1 cellular context compared by ENCODE assay signal in genomic region chr11:58770627-58771457, GRCh38.
TF ChIP-seq lines count a peak whose summit lies in the region.

No MANE protein-coding gene starts in this region.

TF ChIP-seq in K562, 482 proteins besides CTCF, POLR2A, EP300 and RAD21 (continued from another document and continues in another):
- peak; percentile 99 for TF ChIP-seq PRDM10 (IDR thresholded peaks at IDR 0.05; ENCODE audit: partially characterized antibody)
- no peak for TF ChIP-seq KAT2B (IDR thresholded peaks at IDR 0.05; ENCODE audit: low read depth, low read length)
- TF ChIP-seq BCOR (IDR thresholded peaks at IDR 0.05), result 0 out of 2 replicates have a peak, but pooled peaks have one; percentile 10
- peak; percentile 65 for TF ChIP-seq CBFA2T3 (IDR thresholded peaks at IDR 0.05)
- TF ChIP-seq CGGBP1 (CRISPR knock-in tag; IDR thresholded peaks at IDR 0.05), result no peak
- TF ChIP-seq ZNF717 (CRISPR knock-in tag; IDR thresholded peaks at IDR 0.05), result no peak
- TF ChIP-seq ZNF407 (IDR thresholded peaks at IDR 0.05; ENCODE audit: low read depth), result no peak
- TF ChIP-seq MAX (CRISPR knock-in tag; IDR thresholded peaks at IDR 0.05), result peak; percentile 52; the same call in 1 of the 2 replicates
- TF ChIP-seq ETS2 (tag; IDR thresholded peaks at IDR 0.05; ENCODE audit: borderline replicate concordance, poor library complexity, severe bottlenecking), result no peak
- no peak for TF ChIP-seq POLR3G (IDR thresholded peaks at IDR 0.05; ENCODE audit: extremely low read depth, insufficient read length, insufficient replicate concordance)
- TF ChIP-seq SP2 (IDR thresholded peaks at IDR 0.05; ENCODE audit: extremely low read depth, low read depth, low read length, poor library complexity, severe bottlenecking), result no peak
- TF ChIP-seq ZNF609 (CRISPR knock-in tag; IDR thresholded peaks at IDR 0.05; ENCODE audit: borderline replicate concordance), result 0 out of 2 replicates have a peak, but pooled peaks have one; percentile 45
- TF ChIP-seq LCOR (CRISPR knock-in tag; IDR thresholded peaks at IDR 0.05), result peak; percentile 71; the same call in 1 of the 2 replicates
- TF ChIP-seq THAP7 (CRISPR knock-in tag; IDR thresholded peaks at IDR 0.05), result no peak
- TF ChIP-seq DMBX1 (CRISPR knock-in tag; IDR thresholded peaks at IDR 0.05; ENCODE audit: borderline replicate concordance), result no peak
- TF ChIP-seq BRF2 (IDR thresholded peaks at IDR 0.05; ENCODE audit: borderline replicate concordance, insufficient read depth, insufficient read length), result no peak
- no peak for TF ChIP-seq NR2C1 (IDR thresholded peaks at IDR 0.05)
- no peak for TF ChIP-seq NR2C1 (tag; IDR thresholded peaks at IDR 0.05)
- no peak for TF ChIP-seq MYNN (IDR thresholded peaks at IDR 0.05)
- no peak for TF ChIP-seq MYNN (CRISPR knock-in tag; IDR thresholded peaks at IDR 0.05)
- peak; percentile 47 to 87 for TF ChIP-seq MLLT1 (IDR thresholded peaks at IDR 0.05)
- TF ChIP-seq SMAD1 (IDR thresholded peaks at IDR 0.05; ENCODE audit: low read depth, low read length, partially characterized antibody), result no peak
- no peak for TF ChIP-seq ZNF274 (IDR thresholded peaks at IDR 0.05; ENCODE audit: borderline replicate concordance, low read depth, low read length)
- TF ChIP-seq PURB (CRISPR knock-in tag; IDR thresholded peaks at IDR 0.05; ENCODE audit: low read depth), result no peak
